Comparison of ENCODE assay signal across 1 cellular context in the genomic region with DNA sequence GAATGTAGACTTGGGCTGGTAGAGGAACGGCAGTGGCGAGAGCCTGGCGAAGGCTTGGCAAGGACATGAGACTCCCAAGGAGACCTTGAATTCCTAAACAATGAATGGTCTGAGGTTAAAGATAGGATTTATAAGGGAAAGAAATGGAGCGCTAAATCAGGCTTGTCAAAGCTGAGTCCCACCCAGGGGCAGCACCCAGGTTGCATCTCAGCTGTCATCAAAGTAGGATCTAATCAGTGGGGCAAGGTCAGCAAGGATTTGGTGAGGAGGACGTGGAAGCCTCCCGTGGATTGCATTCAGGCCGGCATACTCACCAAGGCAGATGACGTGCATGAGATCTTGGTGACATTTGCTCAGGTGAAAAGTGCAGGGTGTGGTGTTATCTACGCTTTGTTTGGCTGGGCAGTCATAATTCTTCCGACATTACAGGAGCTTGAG.
TF ChIP-seq lines count a peak whose summit lies in the region.

No MANE protein-coding gene starts in this region.

TF ChIP-seq in K562, 482 proteins besides CTCF, POLR2A, EP300 and RAD21 (continued from another document):
- peak; percentile 64 for TF ChIP-seq PKNOX1 (IDR thresholded peaks at IDR 0.05)
- no peak for TF ChIP-seq ARID2 (IDR thresholded peaks at IDR 0.05)
- TF ChIP-seq ZNF586 (CRISPR knock-in tag; conservative IDR thresholded peaks at IDR 0.05), result no peak
